In genomic region chr17:7223375-7223774, GRCh38 we compare ENCODE assay signal across 28 cellular contexts. TPM values are rescaled to one million over a fixed set of nuclear protein-coding genes. Genes with fewer than 3 reads are reported as not detected.
DNase-seq lines count a peak whose midpoint lies in the region; ATAC-seq and TF ChIP-seq lines count a peak whose summit lies in the region.
"Had no signal": no experiment of that assay in that cellular context is flagged by ENCODE, and none has a peak within 500 bp of the region (broad histone marks: within the 10 kb centered on the region; RNA-seq: fewer than 3 reads in every experiment).

No MANE protein-coding gene starts in this region.

- H3K4me1 Mint-ChIP-seq in neural crest cell: peaks cover 29% of the 10 kb centered on the region

- H3K27me3 ChIP-seq in left ventricle myocardium inferior (ENCODE audit: low read depth): no peaks in the 10 kb centered on the region
- H3K27me3 ChIP-seq in heart right ventricle: no peaks in the 10 kb centered on the region
- H3K27me3 ChIP-seq in vagina: no peaks in the 10 kb centered on the region
- H3K27me3 ChIP-seq: body of pancreas, hepatocyte, ovary, right atrium auricular region, spleen had no signal

- ATAC-seq in heart right ventricle (no peak), GM21360 (IDR thresholded peaks at IDR 0.05; ENCODE audit: unreplicated experiment) (no peak)
- ATAC-seq: activated T-cell treated with anti-CD3 and anti-CD28 coated beads, Interleukin-2, amount 50 U/mL, for 4 hours; body of pancreas; GM12878; lower lobe of right lung; stimulated activated naive CD8-positive, alpha-beta T cell treated with anti-CD3 and anti-CD28 coated beads, Interleukin-15, amount 100 ng/mL, for 72 hours had no signal

- TF ChIP-seq CTCF in left ventricle myocardium inferior (IDR thresholded peaks at IDR 0.05; ENCODE audit: borderline replicate concordance) (no peak), heart right ventricle (IDR thresholded peaks at IDR 0.05) (no peak), neural crest cell (conservative IDR thresholded peaks at IDR 0.05) (no peak), vagina (IDR thresholded peaks at IDR 0.05) (no peak)

- peaks cover 27% of the 10 kb centered on the region for H3K27me3 Mint-ChIP-seq in neural crest cell (ENCODE audit: low read depth)
- H3K27me3 Mint-ChIP-seq: activated B cell treated with CpG ODN at 0.5 μM for 24 hours; stimulated activated naive CD8-positive, alpha-beta T cell treated with anti-CD3 and anti-CD28 coated beads, Interleukin-15, amount 100 ng/mL, for 72 hours had no signal

- intact Hi-C loops in left ventricle myocardium inferior (cut with micrococcal nuclease): no loop called here
- intact Hi-C loops in heart right ventricle (cut with DNase I): no loop called here
- intact Hi-C loops in vagina (cut with DNase I): no loop called here

- DNase-seq in left ventricle myocardium inferior (no peak), heart right ventricle (no peak), amniotic epithelial cell (ENCODE audit: low read depth) (peak; percentile 36), neural crest cell (ENCODE audit: low read depth, low spot score) (no peak), vagina (ENCODE audit: extremely low spot score in 2 of 2) (no peak), retina (no peak), NCI-H2171 treated with DMSO at 0.1 percent for 48 hours (lab: John Stamatoyannopoulos, UW) (no peak)
- DNase-seq: activated B cell treated with CpG ODN at 0.5 μM for 24 hours; activated CD4-positive, alpha-beta T cell treated with anti-CD3 and anti-CD28 coated beads, Interleukin-2, amount 50 U/mL, for 1 hour; activated gamma-delta T cell; activated T-cell treated with anti-CD3 and anti-CD28 coated beads, Interleukin-2, amount 50 U/mL, for 4 hours; DMS153; H7; lower lobe of right lung; NCI-H146; NCI-H446 treated with DMSO at 0.1 percent for 48 hours; NCI-H82; spleen; stimulated activated CD4-positive, alpha-beta T cell treated with anti-CD3 and anti-CD28 coated beads, Interleukin-2, amount 100 ng/mL, for 24 hours; stimulated activated naive CD8-positive, alpha-beta T cell treated with anti-CD3 and anti-CD28 coated beads, Interleukin-15, amount 100 ng/mL, for 72 hours had no signal

- WGBS in heart right ventricle, 2 donors: 78 to 82% methylated on average over 4 of the region's 4 CpGs

- peaks cover 78% of the 10 kb centered on the region for H3K36me3 ChIP-seq in left ventricle myocardium inferior
- peaks cover 0 to 77% (median 33%) of the 10 kb centered on the region in 9 donors for H3K36me3 ChIP-seq in heart right ventricle
- H3K36me3 ChIP-seq in vagina: peaks cover 0 to 55% of the 10 kb centered on the region in 2 donors
- H3K36me3 ChIP-seq: ovary had no signal

- peak overlapping the region; percentile 98 for H3K4me3 Mint-ChIP-seq in neural crest cell
- H3K4me3 Mint-ChIP-seq: activated B cell treated with CpG ODN at 0.5 μM for 24 hours; activated T-cell treated with anti-CD3 and anti-CD28 coated beads, Interleukin-2, amount 50 U/mL, for 4 hours; stimulated activated naive CD8-positive, alpha-beta T cell treated with anti-CD3 and anti-CD28 coated beads, Interleukin-15, amount 100 ng/mL, for 72 hours had no signal

- no peak overlapping the region for H3K4me3 ChIP-seq in left ventricle myocardium inferior
- H3K4me3 ChIP-seq in heart right ventricle: no peak overlapping the region
- H3K4me3 ChIP-seq in vagina: no peak overlapping the region
- H3K4me3 ChIP-seq: body of pancreas, GM12878, hepatocyte, lower lobe of right lung, ovary, right atrium auricular region, spleen, thoracic aorta had no signal

- no peaks in the 10 kb centered on the region for H3K9me3 Mint-ChIP-seq in neural crest cell
- H3K9me3 Mint-ChIP-seq: activated B cell treated with CpG ODN at 0.5 μM for 24 hours; activated T-cell treated with anti-CD3 and anti-CD28 coated beads, Interleukin-2, amount 50 U/mL, for 4 hours; nephron; stimulated activated naive CD8-positive, alpha-beta T cell treated with anti-CD3 and anti-CD28 coated beads, Interleukin-15, amount 100 ng/mL, for 72 hours had no signal

- H3K9me3 ChIP-seq in left ventricle myocardium inferior (replicated peaks): no peaks in the 10 kb centered on the region
- no peaks in the 10 kb centered on the region for H3K9me3 ChIP-seq in heart right ventricle
- H3K9me3 ChIP-seq in vagina: no peaks in the 10 kb centered on the region
- H3K9me3 ChIP-seq: body of pancreas, lower lobe of right lung, ovary, right atrium auricular region, spleen, thoracic aorta had no signal

- H3K4me1 ChIP-seq in left ventricle myocardium inferior (peaks cover 74% of the 10 kb centered on the region), heart right ventricle (peaks cover 9 to 67% (median 37%) of the 10 kb centered on the region in 9 donors), vagina (peaks cover 45% of the 10 kb centered on the region)

- peaks cover 14% of the 10 kb centered on the region for H3K36me3 Mint-ChIP-seq in neural crest cell (ENCODE audit: low read depth)

- H3K27ac ChIP-seq in left ventricle myocardium inferior (replicated peaks) (peak overlapping the region; percentile 42), heart right ventricle (peak overlapping the region in 2 of 10 donors; percentile 7 to 48), vagina (peak overlapping the region; percentile 10)
- H3K27ac ChIP-seq: hepatocyte, lower lobe of right lung, ovary, right atrium auricular region, thoracic aorta had no signal

- H3K27ac Mint-ChIP-seq in neural crest cell (ENCODE audit: unreplicated experiment): no peak overlapping the region
- H3K27ac Mint-ChIP-seq: activated B cell treated with CpG ODN at 0.5 μM for 24 hours; nephron; stimulated activated naive CD8-positive, alpha-beta T cell treated with anti-CD3 and anti-CD28 coated beads, Interleukin-15, amount 100 ng/mL, for 72 hours had no signal

- TF ChIP-seq POLR2A in vagina (IDR thresholded peaks at IDR 0.05): no peak

RNA-seq across cellular contexts. Expression of gene ACADVL, which starts 3.6 kb away (rescaled TPM):
- total RNA-seq in left ventricle myocardium inferior (1,845 TPM), heart right ventricle (1,000 to 10,000 TPM in 7 of 10 donors, 100 to 1,000 TPM in 3; 951 to 2,054 (median 1,322) TPM), neural crest cell (215 and 220 TPM in 2 replicates), vagina (957 TPM)
- 1,000 to 10,000 TPM in 1 of 2 donors, 100 to 1,000 TPM in 1; 807 to 4,806 TPM for polyA plus RNA-seq in heart right ventricle

RNA-seq across cellular contexts. Expression of gene DLG4, which starts 3.7 kb away (rescaled TPM):
- 14.0 TPM for total RNA-seq in left ventricle myocardium inferior
- 10 to 100 TPM; 13.0 to 22.1 (median 16.7) TPM for total RNA-seq in heart right ventricle
- polyA plus RNA-seq in heart right ventricle: 10 to 100 TPM in 1 of 2 donors, 1 to 10 TPM in 1; 5.4 to 27.8 TPM
- 49.4 and 51.4 TPM in 2 replicates for total RNA-seq in neural crest cell
- 23.3 TPM for total RNA-seq in vagina

RNA-seq across cellular contexts. Expression of gene DVL2, which starts 10.9 kb away (rescaled TPM):
- total RNA-seq in left ventricle myocardium inferior (19.8 TPM), heart right ventricle (10 to 100 TPM; 14.1 to 25.6 (median 18.0) TPM), neural crest cell (130 and 140 TPM in 2 replicates), vagina (53.0 TPM)
- 10 to 100 TPM in 1 of 2 donors, 1 to 10 TPM in 1; 10.0 to 23.0 TPM for polyA plus RNA-seq in heart right ventricle

RNA-seq across cellular contexts. Expression of gene PHF23, which starts 15.9 kb away (rescaled TPM):
- 22.0 TPM for total RNA-seq in left ventricle myocardium inferior
- total RNA-seq in heart right ventricle: 10 to 100 TPM; 17.7 to 24.5 (median 22.6) TPM
- polyA plus RNA-seq in heart right ventricle: 10 to 100 TPM; 16.1 to 25.0 TPM
- total RNA-seq in neural crest cell: 72.7 and 75.2 TPM in 2 replicates
- total RNA-seq in vagina: 24.8 TPM

RNA-seq across cellular contexts. Expression of gene GABARAP, which starts 18.9 kb away (rescaled TPM):
- total RNA-seq in left ventricle myocardium inferior (394 TPM), heart right ventricle (100 to 1,000 TPM; 440 to 567 (median 501) TPM), neural crest cell (470 and 479 TPM in 2 replicates), vagina (395 TPM)
- 100 to 1,000 TPM; 540 to 733 TPM for polyA plus RNA-seq in heart right ventricle
